ENCODE assay signal across 1 cellular context in the genomic region with DNA sequence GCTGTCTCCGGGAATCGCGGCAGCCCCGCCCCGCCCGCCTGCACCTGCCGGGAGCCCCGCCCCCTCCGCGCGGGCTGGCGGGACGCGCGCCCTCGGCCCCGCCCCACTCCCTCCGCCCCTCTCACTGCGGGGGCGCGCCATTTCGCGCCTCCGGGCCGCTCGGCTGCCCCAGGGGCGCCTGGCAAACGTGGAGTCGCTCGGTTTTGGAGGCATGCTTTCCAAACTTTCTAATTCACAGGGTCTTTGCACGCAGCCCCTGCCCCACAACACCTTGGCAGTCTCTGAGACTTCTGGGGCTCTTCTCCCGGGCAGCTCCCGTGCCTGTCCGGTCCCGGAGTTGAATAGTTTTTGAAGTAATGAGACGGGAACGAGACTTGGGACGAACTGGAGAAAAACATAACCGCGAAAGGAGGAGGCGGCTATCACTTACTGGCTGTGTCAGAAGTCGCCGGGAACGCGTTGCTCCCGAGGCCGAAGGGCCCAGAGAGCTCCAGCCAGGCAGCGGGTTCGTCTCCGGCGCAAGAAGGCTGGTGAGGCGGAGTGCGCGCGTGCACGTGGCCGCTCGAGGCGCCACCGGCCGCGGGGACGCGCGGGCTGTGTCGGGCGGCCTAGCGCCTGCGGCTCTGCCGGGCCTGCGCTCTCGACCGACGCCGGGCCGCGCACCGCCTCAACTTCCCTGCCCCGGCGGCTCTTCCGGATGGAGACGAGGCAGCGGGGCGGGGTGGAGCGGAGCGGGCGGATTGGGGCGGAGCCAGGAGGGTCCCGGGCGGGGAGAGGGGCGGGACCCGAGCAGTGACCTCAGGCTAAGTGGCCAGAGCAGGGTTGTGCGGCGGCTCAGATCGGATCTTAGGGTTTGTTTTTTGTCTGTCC.
A peak's percentile ranks its signal among the peaks of the same experiment; 100 is the strongest.
TF ChIP-seq lines count a peak whose summit lies in the region.

A gene (minus strand): TSS at position 699 of the 870 bp plus-strand sequence. CDS start 3,436 bp downstream, outside the sequence.

TF ChIP-seq in HepG2, 621 proteins besides CTCF, POLR2A, EP300 and RAD21 (continued from another document and continues in another):
- TF ChIP-seq, protein P1, sequence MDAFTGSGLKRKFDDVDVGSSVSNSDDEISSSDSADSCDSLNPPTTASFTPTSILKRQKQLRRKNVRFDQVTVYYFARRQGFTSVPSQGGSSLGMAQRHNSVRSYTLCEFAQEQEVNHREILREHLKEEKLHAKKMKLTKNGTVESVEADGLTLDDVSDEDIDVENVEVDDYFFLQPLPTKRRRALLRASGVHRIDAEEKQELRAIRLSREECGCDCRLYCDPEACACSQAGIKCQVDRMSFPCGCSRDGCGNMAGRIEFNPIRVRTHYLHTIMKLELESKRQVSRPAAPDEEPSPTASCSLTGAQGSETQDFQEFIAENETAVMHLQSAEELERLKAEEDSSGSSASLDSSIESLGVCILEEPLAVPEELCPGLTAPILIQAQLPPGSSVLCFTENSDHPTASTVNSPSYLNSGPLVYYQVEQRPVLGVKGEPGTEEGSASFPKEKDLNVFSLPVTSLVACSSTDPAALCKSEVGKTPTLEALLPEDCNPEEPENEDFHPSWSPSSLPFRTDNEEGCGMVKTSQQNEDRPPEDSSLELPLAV (CRISPR knock-in tag; conservative IDR thresholded peaks at IDR 0.05; ENCODE audit: low read depth) = no peak
- TF ChIP-seq RARA (CRISPR knock-in tag; IDR thresholded peaks at IDR 0.05) = no peak; the same call in none of the 2 replicates
- peak; percentile 41; the same call in 1 of the 2 replicates for TF ChIP-seq SOX5 (CRISPR knock-in tag; IDR thresholded peaks at IDR 0.05; ENCODE audit: borderline replicate concordance)
- TF ChIP-seq, protein P2, sequence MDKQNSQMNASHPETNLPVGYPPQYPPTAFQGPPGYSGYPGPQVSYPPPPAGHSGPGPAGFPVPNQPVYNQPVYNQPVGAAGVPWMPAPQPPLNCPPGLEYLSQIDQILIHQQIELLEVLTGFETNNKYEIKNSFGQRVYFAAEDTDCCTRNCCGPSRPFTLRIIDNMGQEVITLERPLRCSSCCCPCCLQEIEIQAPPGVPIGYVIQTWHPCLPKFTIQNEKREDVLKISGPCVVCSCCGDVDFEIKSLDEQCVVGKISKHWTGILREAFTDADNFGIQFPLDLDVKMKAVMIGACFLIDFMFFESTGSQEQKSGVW (CRISPR knock-in tag; IDR thresholded peaks at IDR 0.05; ENCODE audit: borderline replicate concordance) = no peak
- TF ChIP-seq, protein P3, sequence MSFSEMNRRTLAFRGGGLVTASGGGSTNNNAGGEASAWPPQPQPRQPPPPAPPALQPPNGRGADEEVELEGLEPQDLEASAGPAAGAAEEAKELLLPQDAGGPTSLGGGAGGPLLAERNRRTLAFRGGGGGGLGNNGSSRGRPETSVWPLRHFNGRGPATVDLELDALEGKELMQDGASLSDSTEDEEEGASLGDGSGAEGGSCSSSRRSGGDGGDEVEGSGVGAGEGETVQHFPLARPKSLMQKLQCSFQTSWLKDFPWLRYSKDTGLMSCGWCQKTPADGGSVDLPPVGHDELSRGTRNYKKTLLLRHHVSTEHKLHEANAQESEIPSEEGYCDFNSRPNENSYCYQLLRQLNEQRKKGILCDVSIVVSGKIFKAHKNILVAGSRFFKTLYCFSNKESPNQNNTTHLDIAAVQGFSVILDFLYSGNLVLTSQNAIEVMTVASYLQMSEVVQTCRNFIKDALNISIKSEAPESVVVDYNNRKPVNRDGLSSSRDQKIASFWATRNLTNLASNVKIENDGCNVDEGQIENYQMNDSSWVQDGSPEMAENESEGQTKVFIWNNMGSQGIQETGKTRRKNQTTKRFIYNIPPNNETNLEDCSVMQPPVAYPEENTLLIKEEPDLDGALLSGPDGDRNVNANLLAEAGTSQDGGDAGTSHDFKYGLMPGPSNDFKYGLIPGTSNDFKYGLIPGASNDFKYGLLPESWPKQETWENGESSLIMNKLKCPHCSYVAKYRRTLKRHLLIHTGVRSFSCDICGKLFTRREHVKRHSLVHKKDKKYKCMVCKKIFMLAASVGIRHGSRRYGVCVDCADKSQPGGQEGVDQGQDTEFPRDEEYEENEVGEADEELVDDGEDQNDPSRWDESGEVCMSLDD (CRISPR knock-in tag; IDR thresholded peaks at IDR 0.05; ENCODE audit: borderline replicate concordance) = no peak
- peak; percentile 83 for TF ChIP-seq YY1 (IDR thresholded peaks at IDR 0.05; ENCODE audit: insufficient read depth, insufficient replicate concordance, low read depth, low read length)
- TF ChIP-seq ZNF737 (CRISPR knock-in tag; IDR thresholded peaks at IDR 0.05; ENCODE audit: borderline replicate concordance) = no peak
- peak; percentile 43; the same call in 1 of the 2 replicates for TF ChIP-seq YEATS2 (CRISPR knock-in tag; IDR thresholded peaks at IDR 0.05; ENCODE audit: borderline replicate concordance)
- TF ChIP-seq AGO1 (IDR thresholded peaks at IDR 0.05; ENCODE audit: low read depth, low read length, poor library complexity, severe bottlenecking) = peak; percentile 26
- no peak for TF ChIP-seq FOXO1 (CRISPR knock-in tag; IDR thresholded peaks at IDR 0.05)
- no peak for TF ChIP-seq ZNF432 (CRISPR knock-in tag; IDR thresholded peaks at IDR 0.05; ENCODE audit: borderline replicate concordance)
- TF ChIP-seq NFIB (CRISPR knock-in tag; IDR thresholded peaks at IDR 0.05; ENCODE audit: borderline replicate concordance) = no peak
- no peak; the same call in 1 of the 2 replicates for TF ChIP-seq SMAD3 (CRISPR knock-in tag; IDR thresholded peaks at IDR 0.05)
- peak; percentile 78 for TF ChIP-seq ZNF777 (CRISPR knock-in tag; IDR thresholded peaks at IDR 0.05)
- TF ChIP-seq, protein P4, sequence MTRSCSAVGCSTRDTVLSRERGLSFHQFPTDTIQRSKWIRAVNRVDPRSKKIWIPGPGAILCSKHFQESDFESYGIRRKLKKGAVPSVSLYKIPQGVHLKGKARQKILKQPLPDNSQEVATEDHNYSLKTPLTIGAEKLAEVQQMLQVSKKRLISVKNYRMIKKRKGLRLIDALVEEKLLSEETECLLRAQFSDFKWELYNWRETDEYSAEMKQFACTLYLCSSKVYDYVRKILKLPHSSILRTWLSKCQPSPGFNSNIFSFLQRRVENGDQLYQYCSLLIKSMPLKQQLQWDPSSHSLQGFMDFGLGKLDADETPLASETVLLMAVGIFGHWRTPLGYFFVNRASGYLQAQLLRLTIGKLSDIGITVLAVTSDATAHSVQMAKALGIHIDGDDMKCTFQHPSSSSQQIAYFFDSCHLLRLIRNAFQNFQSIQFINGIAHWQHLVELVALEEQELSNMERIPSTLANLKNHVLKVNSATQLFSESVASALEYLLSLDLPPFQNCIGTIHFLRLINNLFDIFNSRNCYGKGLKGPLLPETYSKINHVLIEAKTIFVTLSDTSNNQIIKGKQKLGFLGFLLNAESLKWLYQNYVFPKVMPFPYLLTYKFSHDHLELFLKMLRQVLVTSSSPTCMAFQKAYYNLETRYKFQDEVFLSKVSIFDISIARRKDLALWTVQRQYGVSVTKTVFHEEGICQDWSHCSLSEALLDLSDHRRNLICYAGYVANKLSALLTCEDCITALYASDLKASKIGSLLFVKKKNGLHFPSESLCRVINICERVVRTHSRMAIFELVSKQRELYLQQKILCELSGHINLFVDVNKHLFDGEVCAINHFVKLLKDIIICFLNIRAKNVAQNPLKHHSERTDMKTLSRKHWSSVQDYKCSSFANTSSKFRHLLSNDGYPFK (CRISPR knock-in tag; IDR thresholded peaks at IDR 0.05; ENCODE audit: borderline replicate concordance) = peak; percentile 71; the same call in 1 of the 2 replicates
- peak; percentile 17; the same call in 1 of the 2 replicates for TF ChIP-seq KDM6A (CRISPR knock-in tag; IDR thresholded peaks at IDR 0.05; ENCODE audit: low read depth)
- peak; percentile 71 for TF ChIP-seq ZNF331 (CRISPR knock-in tag; IDR thresholded peaks at IDR 0.05)
- TF ChIP-seq SSRP1 (CRISPR knock-in tag; IDR thresholded peaks at IDR 0.05) = no peak
- peak; percentile 38 for TF ChIP-seq HDAC1 (CRISPR knock-in tag; IDR thresholded peaks at IDR 0.05)
- TF ChIP-seq ZNF768 (CRISPR knock-in tag; IDR thresholded peaks at IDR 0.05) = peak; percentile 77
- no peak for TF ChIP-seq PHF5A (CRISPR knock-in tag; IDR thresholded peaks at IDR 0.05; ENCODE audit: low read depth, unreplicated experiment)
- TF ChIP-seq ONECUT2 (CRISPR knock-in tag; IDR thresholded peaks at IDR 0.05) = no peak
- TF ChIP-seq, protein P5, sequence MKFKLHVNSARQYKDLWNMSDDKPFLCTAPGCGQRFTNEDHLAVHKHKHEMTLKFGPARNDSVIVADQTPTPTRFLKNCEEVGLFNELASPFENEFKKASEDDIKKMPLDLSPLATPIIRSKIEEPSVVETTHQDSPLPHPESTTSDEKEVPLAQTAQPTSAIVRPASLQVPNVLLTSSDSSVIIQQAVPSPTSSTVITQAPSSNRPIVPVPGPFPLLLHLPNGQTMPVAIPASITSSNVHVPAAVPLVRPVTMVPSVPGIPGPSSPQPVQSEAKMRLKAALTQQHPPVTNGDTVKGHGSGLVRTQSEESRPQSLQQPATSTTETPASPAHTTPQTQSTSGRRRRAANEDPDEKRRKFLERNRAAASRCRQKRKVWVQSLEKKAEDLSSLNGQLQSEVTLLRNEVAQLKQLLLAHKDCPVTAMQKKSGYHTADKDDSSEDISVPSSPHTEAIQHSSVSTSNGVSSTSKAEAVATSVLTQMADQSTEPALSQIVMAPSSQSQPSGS (CRISPR knock-in tag; IDR thresholded peaks at IDR 0.05) = no peak
- TF ChIP-seq, protein P6, sequence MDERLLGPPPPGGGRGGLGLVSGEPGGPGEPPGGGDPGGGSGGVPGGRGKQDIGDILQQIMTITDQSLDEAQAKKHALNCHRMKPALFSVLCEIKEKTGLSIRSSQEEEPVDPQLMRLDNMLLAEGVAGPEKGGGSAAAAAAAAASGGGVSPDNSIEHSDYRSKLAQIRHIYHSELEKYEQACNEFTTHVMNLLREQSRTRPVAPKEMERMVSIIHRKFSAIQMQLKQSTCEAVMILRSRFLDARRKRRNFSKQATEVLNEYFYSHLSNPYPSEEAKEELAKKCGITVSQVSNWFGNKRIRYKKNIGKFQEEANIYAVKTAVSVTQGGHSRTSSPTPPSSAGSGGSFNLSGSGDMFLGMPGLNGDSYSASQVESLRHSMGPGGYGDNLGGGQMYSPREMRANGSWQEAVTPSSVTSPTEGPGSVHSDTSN (CRISPR knock-in tag; IDR thresholded peaks at IDR 0.05) = no peak
- TF ChIP-seq MTA3 (CRISPR knock-in tag; IDR thresholded peaks at IDR 0.05) = no peak
- TF ChIP-seq TOPORS (CRISPR knock-in tag; IDR thresholded peaks at IDR 0.05) = peak; percentile 65; the same call in 1 of the 2 replicates
- no peak for TF ChIP-seq SATB2 (CRISPR knock-in tag; IDR thresholded peaks at IDR 0.05)
- TF ChIP-seq, protein P7, sequence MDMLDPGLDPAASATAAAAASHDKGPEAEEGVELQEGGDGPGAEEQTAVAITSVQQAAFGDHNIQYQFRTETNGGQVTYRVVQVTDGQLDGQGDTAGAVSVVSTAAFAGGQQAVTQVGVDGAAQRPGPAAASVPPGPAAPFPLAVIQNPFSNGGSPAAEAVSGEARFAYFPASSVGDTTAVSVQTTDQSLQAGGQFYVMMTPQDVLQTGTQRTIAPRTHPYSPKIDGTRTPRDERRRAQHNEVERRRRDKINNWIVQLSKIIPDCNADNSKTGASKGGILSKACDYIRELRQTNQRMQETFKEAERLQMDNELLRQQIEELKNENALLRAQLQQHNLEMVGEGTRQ (IDR thresholded peaks at IDR 0.05; ENCODE audit: low read depth, low read length) = peak; percentile 20; the same call in 1 of the 2 replicates
- TF ChIP-seq, protein P7 (CRISPR knock-in tag; IDR thresholded peaks at IDR 0.05; ENCODE audit: borderline replicate concordance) = no peak; the same call in 1 of the 2 replicates
- peak; percentile 74 for TF ChIP-seq ELF3 (CRISPR knock-in tag; IDR thresholded peaks at IDR 0.05)
- TF ChIP-seq TOE1 (CRISPR knock-in tag; IDR thresholded peaks at IDR 0.05) = no peak
- peak; percentile 9; the same call in 1 of the 2 replicates for TF ChIP-seq BCL6 (CRISPR knock-in tag; IDR thresholded peaks at IDR 0.05)
- TF ChIP-seq ZNF567 (CRISPR knock-in tag; IDR thresholded peaks at IDR 0.05; ENCODE audit: borderline replicate concordance) = 0 out of 2 replicates have a peak, but pooled peaks have one; percentile 54
- 0 out of 2 replicates have a peak, but pooled peaks have one; percentile 78 for TF ChIP-seq ZNF569 (CRISPR knock-in tag; IDR thresholded peaks at IDR 0.05; ENCODE audit: borderline replicate concordance)
- no peak for TF ChIP-seq SOX6 (IDR thresholded peaks at IDR 0.05)
- TF ChIP-seq SOX6 (CRISPR knock-in tag; IDR thresholded peaks at IDR 0.05) = no peak
- no peak for TF ChIP-seq ZNF841 (CRISPR knock-in tag; IDR thresholded peaks at IDR 0.05; ENCODE audit: borderline replicate concordance)
- TF ChIP-seq ZNF629 (CRISPR knock-in tag; conservative IDR thresholded peaks at IDR 0.05) = no peak
- TF ChIP-seq NR2C2 (CRISPR knock-in tag; IDR thresholded peaks at IDR 0.05; ENCODE audit: borderline replicate concordance) = peak; percentile 56
- TF ChIP-seq ZNF431 (CRISPR knock-in tag; IDR thresholded peaks at IDR 0.05; ENCODE audit: borderline replicate concordance, low read depth) = peak; percentile 83; the same call in 1 of the 2 replicates
- no peak for TF ChIP-seq ZNF589 (CRISPR knock-in tag; conservative IDR thresholded peaks at IDR 0.05)
- TF ChIP-seq NR2F1 (CRISPR knock-in tag; IDR thresholded peaks at IDR 0.05) = no peak
- TF ChIP-seq, protein P8, sequence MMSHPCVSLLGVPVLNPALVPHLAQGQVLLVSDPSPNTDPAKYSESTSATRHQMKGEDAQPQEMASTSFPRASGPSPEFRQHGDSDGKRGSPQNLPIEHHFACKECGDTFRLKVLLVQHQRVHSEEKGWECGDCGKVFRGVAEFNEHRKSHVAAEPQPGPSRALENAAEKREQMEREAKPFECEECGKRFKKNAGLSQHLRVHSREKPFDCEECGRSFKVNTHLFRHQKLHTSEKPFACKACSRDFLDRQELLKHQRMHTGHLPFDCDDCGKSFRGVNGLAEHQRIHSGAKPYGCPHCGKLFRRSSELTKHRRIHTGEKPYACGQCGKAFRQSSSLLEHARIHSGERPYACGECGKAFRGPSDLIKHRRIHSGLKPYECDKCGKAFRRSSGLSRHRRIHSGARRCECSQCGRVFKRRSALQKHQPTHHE (CRISPR knock-in tag; IDR thresholded peaks at IDR 0.05; ENCODE audit: borderline replicate concordance) = peak; percentile 39; the same call in 1 of the 2 replicates
- TF ChIP-seq MIER3 (CRISPR knock-in tag; IDR thresholded peaks at IDR 0.05; ENCODE audit: borderline replicate concordance) = peak; percentile 35; the same call in 1 of the 2 replicates
- TF ChIP-seq MEIS1 (CRISPR knock-in tag; IDR thresholded peaks at IDR 0.05; ENCODE audit: borderline replicate concordance) = no peak
- TF ChIP-seq, protein P9, sequence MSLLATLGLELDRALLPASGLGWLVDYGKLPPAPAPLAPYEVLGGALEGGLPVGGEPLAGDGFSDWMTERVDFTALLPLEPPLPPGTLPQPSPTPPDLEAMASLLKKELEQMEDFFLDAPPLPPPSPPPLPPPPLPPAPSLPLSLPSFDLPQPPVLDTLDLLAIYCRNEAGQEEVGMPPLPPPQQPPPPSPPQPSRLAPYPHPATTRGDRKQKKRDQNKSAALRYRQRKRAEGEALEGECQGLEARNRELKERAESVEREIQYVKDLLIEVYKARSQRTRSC (CRISPR knock-in tag; IDR thresholded peaks at IDR 0.05; ENCODE audit: low read depth) = peak; percentile 66; the same call in 1 of the 2 replicates
